ENCODE assay signal across 8 cellular contexts in genomic region chr2:39436592-39437521, GRCh38. TPM values are rescaled to one million over a fixed set of nuclear protein-coding genes. Genes with fewer than 3 reads are reported as not detected.
DNase-seq lines count a peak whose midpoint lies in the region; ATAC-seq, FAIRE-seq and TF ChIP-seq lines count a peak whose summit lies in the region.

Gene MAP4K3, minus strand, starts transcription at chr2:39437285. Its CDS starts 298 bp downstream, at chr2:39436987.

- H3K4me1 Mint-ChIP-seq in endodermal cell = peaks cover 45% of the 10 kb centered on the region

- peak; percentile 69 for ATAC-seq in GM21367 (IDR thresholded peaks at IDR 0.05; ENCODE audit: unreplicated experiment)

- H3K4me1 ChIP-seq in NT2/D1 (ENCODE audit: insufficient read depth, insufficient read length) (peaks cover 7% of the 10 kb centered on the region), endodermal cell (ENCODE audit: control insufficient read depth, insufficient read depth, low read length) (peaks cover 9% of the 10 kb centered on the region)

- no peaks in the 10 kb centered on the region for H3K9me3 Mint-ChIP-seq in endodermal cell

- H3K4me3 ChIP-seq in NT2/D1 (ENCODE audit: insufficient read length, low read depth) (peak within 1 kb of the TSS; percentile 89), endodermal cell (ENCODE audit: low read length) (peak within 1 kb of the TSS; percentile 93)

- 0 to 1% methylated on average over 35 to 109 of the region's 109 CpGs for WGBS in endodermal cell (ENCODE audit: insufficient coverage in 1 of 2, insufficient read length in 1 of 2), 2 experiments

- no peaks in the 10 kb centered on the region for H3K36me3 Mint-ChIP-seq in endodermal cell (ENCODE audit: low read depth)

- FAIRE-seq in HTR-8/SVneo (lab: Jason Lieb, UNC) = peak; percentile 69

- H3K27me3 Mint-ChIP-seq in endodermal cell (ENCODE audit: insufficient read depth) = no peaks in the 10 kb centered on the region

- peak within 1 kb of the TSS; percentile 89 for H3K4me3 Mint-ChIP-seq in endodermal cell

- peak within 1 kb of the TSS; percentile 80 for H3K27ac ChIP-seq in endodermal cell (ENCODE audit: low read depth, low read length)

- peak within 1 kb of the TSS; percentile 94 for H3K27ac Mint-ChIP-seq in endodermal cell

- TF ChIP-seq CTCF in endodermal cell (conservative IDR thresholded peaks at IDR 0.05) = no peak

- H3K27me3 ChIP-seq in NT2/D1 (ENCODE audit: insufficient read depth, insufficient read length) (no peaks in the 10 kb centered on the region), endodermal cell (ENCODE audit: control insufficient read depth, insufficient read depth, low read length, poor library complexity, severe bottlenecking) (no peaks in the 10 kb centered on the region)

- DNase-seq in COLO829 (ENCODE audit: low spot score) = peak; percentile 99
- DNase-seq in HTR-8/SVneo (ENCODE audit: insufficient read length, low spot score) = peak; percentile 94
- peak; percentile 92 for DNase-seq in NT2/D1 (ENCODE audit: low read depth, low spot score)
- peak; percentile 27 for DNase-seq in activated CD8-positive, alpha-beta memory T cell treated with anti-CD3 and anti-CD28 coated beads, Interleukin-2, amount 50 U/mL, for 1 hour (ENCODE audit: extremely low read depth)
- DNase-seq in endodermal cell = peak; percentile 98
- DNase-seq in mesenteric fat pad (ENCODE audit: low spot score) = peak; percentile 96
- DNase-seq in stimulated activated CD8-positive, alpha-beta memory T cell treated with anti-CD3 and anti-CD28 coated beads, Interleukin-15, amount 100 ng/mL, for 1 hour (ENCODE audit: low read depth) = peak; percentile 52

- H3K36me3 ChIP-seq in NT2/D1 (ENCODE audit: insufficient read depth, insufficient read length, low read length) (no peaks in the 10 kb centered on the region), endodermal cell (ENCODE audit: control insufficient read depth, insufficient read depth, low read length) (no peaks in the 10 kb centered on the region)

- H3K9me3 ChIP-seq in NT2/D1 (ENCODE audit: insufficient read depth, low read length) = no peaks in the 10 kb centered on the region
- no peaks in the 10 kb centered on the region for H3K9me3 ChIP-seq in endodermal cell (ENCODE audit: control insufficient read depth, low read length)

- peak within 1 kb of the TSS; percentile 92 for H3K9ac ChIP-seq in NT2/D1 (ENCODE audit: insufficient read length, low read depth)
- peak within 1 kb of the TSS; percentile 66 for H3K9ac ChIP-seq in endodermal cell (ENCODE audit: extremely low read depth, low read length, poor library complexity, severe bottlenecking)

RNA-seq across cellular contexts. Expression of gene MAP4K3, which starts in this region (rescaled TPM):
- total RNA-seq in endodermal cell (10 to 100 TPM; 39.1 to 45.5 TPM), mesenteric fat pad (50.1 TPM)
- polyA plus RNA-seq in endodermal cell (2013, experiment 1 of 2) = 33.3 TPM
- 29.6 TPM for polyA plus RNA-seq in endodermal cell (2013, experiment 2 of 2)

Comparison
In these comparisons a context has a peak if more than half of its experiments do, and no peak if none do; other contexts are left out.
1. Peak in every context shown above with its lines: DNase-seq, ATAC-seq, H3K4me3 ChIP-seq and H3K27ac ChIP-seq.
2. DNase-seq: peak in every context shown above with its lines; median percentile 99 in COLO829; 98 in endodermal cell; 96 in mesenteric fat pad; 94 in HTR-8/SVneo; 92 in NT2/D1; 52 in stimulated activated CD8-positive, alpha-beta memory T cell treated with anti-CD3 and anti-CD28 coated beads, Interleukin-15, amount 100 ng/mL, for 1 hour; 27 in activated CD8-positive, alpha-beta memory T cell treated with anti-CD3 and anti-CD28 coated beads, Interleukin-2, amount 50 U/mL, for 1 hour.